Comparison of ENCODE assay signal across 20 cellular contexts in genomic region chrY:26408943-26409712, GRCh38.
"Had no signal": no experiment of that assay in that cellular context is flagged by ENCODE, and none has a peak within 500 bp of the region (broad histone marks: within the 10 kb centered on the region; RNA-seq: fewer than 3 reads in every experiment).

No MANE protein-coding gene starts in this region.

- DNase-seq: activated B cell treated with CpG ODN at 0.5 μM for 24 hours; activated CD4-positive, alpha-beta T cell treated with anti-CD3 and anti-CD28 coated beads for 48 hours; activated CD8-positive, alpha-beta T cell treated with anti-CD3 and anti-CD28 coated beads for 36 hours; activated naive CD4-positive, alpha-beta T cell treated with Interleukin-2 at 50 U/mL for 16 hours; activated naive CD8-positive, alpha-beta T cell treated with anti-CD3 and anti-CD28 coated beads, Interleukin-2, amount 10 ng/mL, durations not matched to agents 7 days and 5 days; activated T-cell treated with anti-CD3 and anti-CD28 coated beads, Interleukin-2, amount 50 U/mL, for 1 hour; left colon; lower lobe of right lung; natural killer cell; ovary; spleen; stimulated activated naive CD4-positive, alpha-beta T cell; substantia nigra; T-cell had no signal

- H3K27ac Mint-ChIP-seq: activated B cell treated with CpG ODN at 0.5 μM for 24 hours; activated CD8-positive, alpha-beta T cell treated with anti-CD3 and anti-CD28 coated beads for 36 hours; activated naive CD8-positive, alpha-beta T cell treated with anti-CD3 and anti-CD28 coated beads, Interleukin-2, amount 10 ng/mL, durations not matched to agents 7 days and 5 days; activated T-helper 17 cell treated with anti-CD3 and anti-CD28 coated beads, Interleukin-2, amount 50 U/mL, for 72 hours; brain; natural killer cell; T-cell had no signal

- H3K27me3 Mint-ChIP-seq: activated B cell treated with CpG ODN at 0.5 μM for 24 hours; activated CD8-positive, alpha-beta T cell treated with anti-CD3 and anti-CD28 coated beads for 36 hours; activated naive CD8-positive, alpha-beta T cell treated with anti-CD3 and anti-CD28 coated beads, Interleukin-2, amount 10 ng/mL, durations not matched to agents 7 days and 5 days; activated T-helper 17 cell treated with anti-CD3 and anti-CD28 coated beads, Interleukin-2, amount 50 U/mL, for 72 hours; brain; T-cell had no signal

- H3K4me3 Mint-ChIP-seq: activated B cell treated with CpG ODN at 0.5 μM for 24 hours; activated CD8-positive, alpha-beta T cell treated with anti-CD3 and anti-CD28 coated beads for 36 hours; activated naive CD8-positive, alpha-beta T cell treated with anti-CD3 and anti-CD28 coated beads, Interleukin-2, amount 10 ng/mL, durations not matched to agents 7 days and 5 days; activated T-helper 17 cell treated with anti-CD3 and anti-CD28 coated beads, Interleukin-2, amount 50 U/mL, for 72 hours; brain; natural killer cell; T-cell had no signal

- H3K36me3 Mint-ChIP-seq: activated naive CD8-positive, alpha-beta T cell treated with anti-CD3 and anti-CD28 coated beads, Interleukin-2, amount 10 ng/mL, durations not matched to agents 7 days and 5 days; brain; natural killer cell; T-cell had no signal

- H3K4me1 Mint-ChIP-seq: activated B cell treated with CpG ODN at 0.5 μM for 24 hours; activated naive CD8-positive, alpha-beta T cell treated with anti-CD3 and anti-CD28 coated beads, Interleukin-2, amount 10 ng/mL, durations not matched to agents 7 days and 5 days; activated T-helper 17 cell treated with anti-CD3 and anti-CD28 coated beads, Interleukin-2, amount 50 U/mL, for 72 hours; brain; natural killer cell; T-cell had no signal

- ATAC-seq: activated CD8-positive, alpha-beta T cell treated with anti-CD3 and anti-CD28 coated beads for 36 hours; activated T-helper 17 cell treated with anti-CD3 and anti-CD28 coated beads, Interleukin-2, amount 50 U/mL, for 72 hours; esophagus mucosa; left colon; lower lobe of right lung; natural killer cell; sciatic nerve had no signal

- H3K9me3 Mint-ChIP-seq: activated T-helper 17 cell treated with anti-CD3 and anti-CD28 coated beads, Interleukin-2, amount 50 U/mL, for 72 hours had no signal

- H3K4me3 ChIP-seq: coronary artery, lower lobe of right lung, ovary, spleen, tibial nerve had no signal
